28 cellular contexts compared by ENCODE assay signal in genomic region chr11:64610596-64610995, GRCh38. TPM values are rescaled to one million over a fixed set of nuclear protein-coding genes. Genes with fewer than 3 reads are reported as not detected.
"Had no signal": no experiment of that assay in that cellular context is flagged by ENCODE, and none has a peak within 500 bp of the region (broad histone marks: within the 10 kb centered on the region; RNA-seq: fewer than 3 reads in every experiment).

No MANE protein-coding gene starts in this region.

- H3K9me3 Mint-ChIP-seq: activated naive CD4-positive, alpha-beta T cell treated with anti-CD3 and anti-CD28 coated beads, Interleukin-2, amount 10 ng/mL, durations not matched to agents 7 days and 5 days; activated T-cell treated with anti-CD3 and anti-CD28 coated beads, Interleukin-2, amount 50 U/mL, for 4 hours had no signal

- H3K4me2 ChIP-seq: KMS-11, SK-N-SH had no signal

- ATAC-seq: activated CD4-positive, CD25-positive, alpha-beta regulatory T cell treated with anti-CD3 and anti-CD28 coated beads, Interleukin-2, amount 50 U/mL, for 24 hours; body of pancreas had no signal

- H3K4me1 ChIP-seq: body of pancreas, SJCRH30 had no signal

- H3K36me3 Mint-ChIP-seq: activated naive CD4-positive, alpha-beta T cell treated with anti-CD3 and anti-CD28 coated beads, Interleukin-2, amount 10 ng/mL, durations not matched to agents 7 days and 5 days had no signal

- H3K4me3 ChIP-seq: ascending aorta, body of pancreas, SJCRH30 had no signal

- H3K27ac Mint-ChIP-seq: activated naive CD4-positive, alpha-beta T cell treated with anti-CD3 and anti-CD28 coated beads, Interleukin-2, amount 10 ng/mL, durations not matched to agents 7 days and 5 days had no signal

- H3K27me3 ChIP-seq: ascending aorta, body of pancreas, SJCRH30 had no signal

- H3K9ac ChIP-seq: KMS-11, SK-N-SH had no signal

- H3K36me3 ChIP-seq: SJCRH30 had no signal

- H3K27ac ChIP-seq: ascending aorta, body of pancreas, KMS-11, SJCRH30 had no signal

- H3K9me3 ChIP-seq: ascending aorta, body of pancreas, SJCRH30, SK-N-SH had no signal

- FAIRE-seq: bronchial epithelial cell had no signal

- H3K4me3 Mint-ChIP-seq: activated naive CD4-positive, alpha-beta T cell treated with anti-CD3 and anti-CD28 coated beads, Interleukin-2, amount 10 ng/mL, durations not matched to agents 7 days and 5 days; activated T-cell treated with anti-CD3 and anti-CD28 coated beads, Interleukin-2, amount 50 U/mL, for 4 hours had no signal

- DNase-seq: activated CD4-positive, alpha-beta T cell treated with anti-CD3 and anti-CD28 coated beads for 48 hours; activated CD4-positive, alpha-beta T cell treated with anti-CD3 and anti-CD28 coated beads, Interleukin-2, amount 50 U/mL, for 4 hours; activated CD8-positive, alpha-beta memory T cell treated with anti-CD3 and anti-CD28 coated beads for 24 hours; activated gamma-delta T cell; activated naive CD4-positive, alpha-beta T cell treated with anti-CD3 and anti-CD28 coated beads, Interleukin-2, amount 10 ng/mL, durations not matched to agents 7 days and 5 days; activated T-cell treated with anti-CD3 and anti-CD28 coated beads, Interleukin-2, amount 50 U/mL, for 4 hours; amniotic stem cell; body of pancreas; central memory CD4-positive, alpha-beta T cell; MM.1S; NCI-H1105; NCI-H1436; NCI-H1694 treated with DMSO at 0.1 percent for 48 hours; NCI-H2029 treated with DMSO at 0.1 percent for 48 hours; NCI-H345; NCI-H510A; NCI-H526 treated with DMSO at 0.1 percent for 48 hours; NCI-H82; SJCRH30; SK-N-SH; T-helper 1 cell had no signal

RNA-seq across cellular contexts. Expression of gene SLC22A12, which starts 19.6 kb away (rescaled TPM):
- total RNA-seq: activated T-cell treated with anti-CD3 and anti-CD28 coated beads, Interleukin-2, amount 50 U/mL, for 4 hours; ascending aorta; body of pancreas; bronchial epithelial cell; OCI-LY7; RPMI7951; SJCRH30; T-helper 2 cell treated with Interferon-gamma antibody and Interleukin-4, amounts not matched to agents 100 ng/mL and 5 ng/mL, for 36 hours had no signal
- polyA plus RNA-seq: SK-N-SH had no signal

RNA-seq across cellular contexts. Expression of gene SLC22A11, which starts 54.9 kb away (rescaled TPM):
- total RNA-seq: activated T-cell treated with anti-CD3 and anti-CD28 coated beads, Interleukin-2, amount 50 U/mL, for 4 hours; ascending aorta; body of pancreas; bronchial epithelial cell; RPMI7951; SJCRH30; T-helper 2 cell treated with Interferon-gamma antibody and Interleukin-4, amounts not matched to agents 100 ng/mL and 5 ng/mL, for 36 hours had no signal
- polyA plus RNA-seq: SK-N-SH had no signal
